In the genomic region with DNA sequence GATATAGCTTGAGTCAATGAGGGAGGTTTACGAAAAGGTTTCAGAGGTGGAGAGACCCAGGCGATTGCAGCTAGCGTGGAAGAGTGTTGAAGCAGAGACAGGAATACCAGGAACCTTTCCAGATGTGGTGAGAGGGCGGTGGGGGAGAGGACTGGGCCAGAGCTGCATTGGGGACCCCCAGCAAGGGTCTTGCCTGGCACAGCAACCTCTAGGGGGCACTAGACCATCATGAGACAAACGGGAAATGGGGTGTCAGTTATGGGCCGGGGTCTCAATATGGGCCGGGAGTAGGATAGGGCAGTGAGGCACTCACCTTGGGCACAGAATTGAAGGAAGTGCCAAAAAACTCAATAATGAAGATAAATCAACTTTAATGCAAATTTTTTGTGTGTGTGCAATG, we compare ENCODE assay signal across 1 cellular context.
TF ChIP-seq lines count a peak whose summit lies in the region.

No MANE protein-coding gene starts in this region.

TF ChIP-seq in GM23338, 12 proteins besides CTCF, POLR2A, EP300 and RAD21 (continued from another document):
- TF ChIP-seq, protein P1, sequence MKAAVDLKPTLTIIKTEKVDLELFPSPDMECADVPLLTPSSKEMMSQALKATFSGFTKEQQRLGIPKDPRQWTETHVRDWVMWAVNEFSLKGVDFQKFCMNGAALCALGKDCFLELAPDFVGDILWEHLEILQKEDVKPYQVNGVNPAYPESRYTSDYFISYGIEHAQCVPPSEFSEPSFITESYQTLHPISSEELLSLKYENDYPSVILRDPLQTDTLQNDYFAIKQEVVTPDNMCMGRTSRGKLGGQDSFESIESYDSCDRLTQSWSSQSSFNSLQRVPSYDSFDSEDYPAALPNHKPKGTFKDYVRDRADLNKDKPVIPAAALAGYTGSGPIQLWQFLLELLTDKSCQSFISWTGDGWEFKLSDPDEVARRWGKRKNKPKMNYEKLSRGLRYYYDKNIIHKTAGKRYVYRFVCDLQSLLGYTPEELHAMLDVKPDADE (IDR thresholded peaks at IDR 0.05) = no peak
- no peak for TF ChIP-seq NANOG (IDR thresholded peaks at IDR 0.05; ENCODE audit: borderline replicate concordance)
- TF ChIP-seq ZNF331 (CRISPR knock-in tag; IDR thresholded peaks at IDR 0.05; ENCODE audit: low read depth) = no peak
- TF ChIP-seq EZH2phosphoT487 (IDR thresholded peaks at IDR 0.05; ENCODE audit: unreplicated experiment) = no peak
- TF ChIP-seq, protein P2, sequence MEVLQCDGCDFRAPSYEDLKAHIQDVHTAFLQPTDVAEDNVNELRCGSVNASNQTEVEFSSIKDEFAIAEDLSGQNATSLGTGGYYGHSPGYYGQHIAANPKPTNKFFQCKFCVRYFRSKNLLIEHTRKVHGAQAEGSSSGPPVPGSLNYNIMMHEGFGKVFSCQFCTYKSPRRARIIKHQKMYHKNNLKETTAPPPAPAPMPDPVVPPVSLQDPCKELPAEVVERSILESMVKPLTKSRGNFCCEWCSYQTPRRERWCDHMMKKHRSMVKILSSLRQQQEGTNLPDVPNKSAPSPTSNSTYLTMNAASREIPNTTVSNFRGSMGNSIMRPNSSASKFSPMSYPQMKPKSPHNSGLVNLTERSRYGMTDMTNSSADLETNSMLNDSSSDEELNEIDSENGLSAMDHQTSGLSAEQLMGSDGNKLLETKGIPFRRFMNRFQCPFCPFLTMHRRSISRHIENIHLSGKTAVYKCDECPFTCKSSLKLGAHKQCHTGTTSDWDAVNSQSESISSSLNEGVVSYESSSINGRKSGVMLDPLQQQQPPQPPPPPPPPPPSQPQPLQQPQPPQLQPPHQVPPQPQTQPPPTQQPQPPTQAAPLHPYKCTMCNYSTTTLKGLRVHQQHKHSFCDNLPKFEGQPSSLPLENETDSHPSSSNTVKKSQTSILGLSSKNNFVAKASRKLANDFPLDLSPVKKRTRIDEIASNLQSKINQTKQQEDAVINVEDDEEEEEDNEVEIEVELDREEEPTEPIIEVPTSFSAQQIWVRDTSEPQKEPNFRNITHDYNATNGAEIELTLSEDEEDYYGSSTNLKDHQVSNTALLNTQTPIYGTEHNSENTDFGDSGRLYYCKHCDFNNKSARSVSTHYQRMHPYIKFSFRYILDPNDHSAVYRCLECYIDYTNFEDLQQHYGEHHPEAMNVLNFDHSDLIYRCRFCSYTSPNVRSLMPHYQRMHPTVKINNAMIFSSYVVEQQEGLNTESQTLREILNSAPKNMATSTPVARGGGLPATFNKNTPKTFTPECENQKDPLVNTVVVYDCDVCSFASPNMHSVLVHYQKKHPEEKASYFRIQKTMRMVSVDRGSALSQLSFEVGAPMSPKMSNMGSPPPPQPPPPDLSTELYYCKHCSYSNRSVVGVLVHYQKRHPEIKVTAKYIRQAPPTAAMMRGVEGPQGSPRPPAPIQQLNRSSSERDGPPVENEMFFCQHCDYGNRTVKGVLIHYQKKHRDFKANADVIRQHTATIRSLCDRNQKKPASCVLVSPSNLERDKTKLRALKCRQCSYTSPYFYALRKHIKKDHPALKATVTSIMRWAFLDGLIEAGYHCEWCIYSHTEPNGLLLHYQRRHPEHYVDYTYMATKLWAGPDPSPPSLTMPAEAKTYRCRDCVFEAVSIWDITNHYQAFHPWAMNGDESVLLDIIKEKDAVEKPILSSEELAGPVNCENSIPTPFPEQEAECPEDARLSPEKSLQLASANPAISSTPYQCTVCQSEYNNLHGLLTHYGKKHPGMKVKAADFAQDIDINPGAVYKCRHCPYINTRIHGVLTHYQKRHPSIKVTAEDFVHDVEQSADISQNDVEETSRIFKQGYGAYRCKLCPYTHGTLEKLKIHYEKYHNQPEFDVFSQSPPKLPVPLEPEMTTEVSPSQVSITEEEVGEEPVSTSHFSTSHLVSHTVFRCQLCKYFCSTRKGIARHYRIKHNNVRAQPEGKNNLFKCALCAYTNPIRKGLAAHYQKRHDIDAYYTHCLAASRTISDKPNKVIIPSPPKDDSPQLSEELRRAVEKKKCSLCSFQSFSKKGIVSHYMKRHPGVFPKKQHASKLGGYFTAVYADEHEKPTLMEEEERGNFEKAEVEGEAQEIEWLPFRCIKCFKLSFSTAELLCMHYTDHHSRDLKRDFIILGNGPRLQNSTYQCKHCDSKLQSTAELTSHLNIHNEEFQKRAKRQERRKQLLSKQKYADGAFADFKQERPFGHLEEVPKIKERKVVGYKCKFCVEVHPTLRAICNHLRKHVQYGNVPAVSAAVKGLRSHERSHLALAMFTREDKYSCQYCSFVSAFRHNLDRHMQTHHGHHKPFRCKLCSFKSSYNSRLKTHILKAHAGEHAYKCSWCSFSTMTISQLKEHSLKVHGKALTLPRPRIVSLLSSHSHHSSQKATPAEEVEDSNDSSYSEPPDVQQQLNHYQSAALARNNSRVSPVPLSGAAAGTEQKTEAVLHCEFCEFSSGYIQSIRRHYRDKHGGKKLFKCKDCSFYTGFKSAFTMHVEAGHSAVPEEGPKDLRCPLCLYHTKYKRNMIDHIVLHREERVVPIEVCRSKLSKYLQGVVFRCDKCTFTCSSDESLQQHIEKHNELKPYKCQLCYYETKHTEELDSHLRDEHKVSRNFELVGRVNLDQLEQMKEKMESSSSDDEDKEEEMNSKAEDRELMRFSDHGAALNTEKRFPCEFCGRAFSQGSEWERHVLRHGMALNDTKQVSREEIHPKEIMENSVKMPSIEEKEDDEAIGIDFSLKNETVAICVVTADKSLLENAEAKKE (CRISPR knock-in tag; IDR thresholded peaks at IDR 0.05) = no peak
- no peak for TF ChIP-seq ZNF114 (CRISPR knock-in tag; IDR thresholded peaks at IDR 0.05)
- TF ChIP-seq STAT1 (IDR thresholded peaks at IDR 0.05; ENCODE audit: unreplicated experiment) = no peak
